ENCODE assay signal across 1 cellular context in the genomic region with DNA sequence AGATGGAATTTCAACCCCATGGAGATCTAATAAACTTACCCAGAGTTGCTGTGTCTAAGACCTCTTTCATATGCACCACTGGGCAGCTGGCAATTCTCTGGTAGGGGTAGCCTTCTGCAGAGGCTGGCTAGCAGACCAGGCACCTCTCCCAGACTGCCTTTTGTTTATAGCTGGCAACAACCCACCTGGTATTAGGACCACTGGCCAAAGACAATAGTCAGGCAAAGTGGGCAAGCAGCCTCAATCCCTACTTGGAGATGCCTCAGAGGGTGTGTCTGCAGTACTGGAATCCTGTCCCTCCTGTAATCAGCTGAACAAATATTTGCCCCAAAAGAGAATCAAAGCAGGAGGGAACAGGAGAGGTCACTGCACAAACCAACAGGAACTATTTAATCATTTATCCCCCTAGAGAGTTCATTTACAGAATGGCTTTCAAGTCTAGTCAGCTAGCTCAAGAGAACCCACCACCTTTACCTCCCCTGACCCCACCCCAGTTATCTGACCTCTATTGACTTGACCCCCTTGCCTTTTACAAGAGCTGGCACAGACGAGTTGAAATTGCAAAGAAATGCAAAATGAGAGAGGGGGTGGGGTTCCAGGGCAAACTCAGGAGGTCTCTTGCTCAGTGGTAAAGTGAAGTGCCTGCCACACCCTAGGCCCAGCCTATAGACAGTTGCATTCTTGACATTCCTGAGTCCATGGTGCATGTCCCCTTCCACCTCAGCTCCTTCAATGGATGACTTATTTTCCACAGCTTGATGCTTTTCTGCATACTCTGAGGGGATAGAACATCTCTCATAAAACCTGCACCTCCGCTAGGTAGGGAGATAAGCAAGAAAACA.
TF ChIP-seq lines count a peak whose summit lies in the region.

No MANE protein-coding gene starts in this region.

TF ChIP-seq in HepG2, 621 proteins besides CTCF, POLR2A, EP300 and RAD21 (continued from another document and continues in another):
- 0 out of 2 replicates have a peak, but pooled peaks have one; percentile 22 for TF ChIP-seq ZNF33A (CRISPR knock-in tag; IDR thresholded peaks at IDR 0.05; ENCODE audit: borderline replicate concordance)
- TF ChIP-seq, protein P1, sequence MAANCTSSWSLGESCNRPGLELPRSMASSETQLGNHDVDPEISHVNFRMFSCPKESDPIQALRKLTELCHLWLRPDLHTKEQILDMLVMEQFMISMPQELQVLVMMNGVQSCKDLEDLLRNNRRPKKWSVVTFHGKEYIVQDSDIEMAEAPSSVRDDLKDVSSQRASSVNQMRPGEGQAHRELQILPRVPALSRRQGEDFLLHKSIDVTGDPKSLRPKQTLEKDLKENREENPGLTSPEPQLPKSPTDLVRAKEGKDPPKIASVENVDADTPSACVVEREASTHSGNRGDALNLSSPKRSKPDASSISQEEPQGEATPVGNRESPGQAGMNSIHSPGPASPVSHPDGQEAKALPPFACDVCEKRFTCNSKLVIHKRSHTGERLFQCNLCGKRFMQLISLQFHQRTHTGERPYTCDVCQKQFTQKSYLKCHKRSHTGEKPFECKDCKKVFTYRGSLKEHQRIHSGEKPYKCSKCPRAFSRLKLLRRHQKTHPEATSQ (CRISPR knock-in tag; IDR thresholded peaks at IDR 0.05; ENCODE audit: borderline replicate concordance) = peak; percentile 82
- no peak for TF ChIP-seq ZNF577 (CRISPR knock-in tag; IDR thresholded peaks at IDR 0.05; ENCODE audit: borderline replicate concordance, low read depth)
- no peak for TF ChIP-seq MXD4 (CRISPR knock-in tag; IDR thresholded peaks at IDR 0.05)
- no peak for TF ChIP-seq CBX1 (IDR thresholded peaks at IDR 0.05; ENCODE audit: low read depth)
- TF ChIP-seq SCMH1 (CRISPR knock-in tag; IDR thresholded peaks at IDR 0.05; ENCODE audit: borderline replicate concordance) = no peak
- peak; percentile 68; the same call in 1 of the 2 replicates for TF ChIP-seq IRX3 (CRISPR knock-in tag; IDR thresholded peaks at IDR 0.05; ENCODE audit: borderline replicate concordance, low read depth)
- no peak for TF ChIP-seq ZNF382 (CRISPR knock-in tag; IDR thresholded peaks at IDR 0.05; ENCODE audit: borderline replicate concordance)
- TF ChIP-seq ZNF569 (CRISPR knock-in tag; IDR thresholded peaks at IDR 0.05; ENCODE audit: borderline replicate concordance) = no peak
- no peak for TF ChIP-seq ZBTB8A (CRISPR knock-in tag; IDR thresholded peaks at IDR 0.05; ENCODE audit: borderline replicate concordance, low read depth)
- TF ChIP-seq IKZF4 (CRISPR knock-in tag; IDR thresholded peaks at IDR 0.05; ENCODE audit: borderline replicate concordance, low read depth, not compliant biosample characterization) = peak; percentile 24
- TF ChIP-seq, protein P2, sequence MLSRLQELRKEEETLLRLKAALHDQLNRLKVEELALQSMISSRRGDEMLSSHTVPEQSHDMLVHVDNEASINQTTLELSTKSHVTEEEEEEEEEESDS (CRISPR knock-in tag; IDR thresholded peaks at IDR 0.05; ENCODE audit: borderline replicate concordance) = no peak
- TF ChIP-seq, protein P3, sequence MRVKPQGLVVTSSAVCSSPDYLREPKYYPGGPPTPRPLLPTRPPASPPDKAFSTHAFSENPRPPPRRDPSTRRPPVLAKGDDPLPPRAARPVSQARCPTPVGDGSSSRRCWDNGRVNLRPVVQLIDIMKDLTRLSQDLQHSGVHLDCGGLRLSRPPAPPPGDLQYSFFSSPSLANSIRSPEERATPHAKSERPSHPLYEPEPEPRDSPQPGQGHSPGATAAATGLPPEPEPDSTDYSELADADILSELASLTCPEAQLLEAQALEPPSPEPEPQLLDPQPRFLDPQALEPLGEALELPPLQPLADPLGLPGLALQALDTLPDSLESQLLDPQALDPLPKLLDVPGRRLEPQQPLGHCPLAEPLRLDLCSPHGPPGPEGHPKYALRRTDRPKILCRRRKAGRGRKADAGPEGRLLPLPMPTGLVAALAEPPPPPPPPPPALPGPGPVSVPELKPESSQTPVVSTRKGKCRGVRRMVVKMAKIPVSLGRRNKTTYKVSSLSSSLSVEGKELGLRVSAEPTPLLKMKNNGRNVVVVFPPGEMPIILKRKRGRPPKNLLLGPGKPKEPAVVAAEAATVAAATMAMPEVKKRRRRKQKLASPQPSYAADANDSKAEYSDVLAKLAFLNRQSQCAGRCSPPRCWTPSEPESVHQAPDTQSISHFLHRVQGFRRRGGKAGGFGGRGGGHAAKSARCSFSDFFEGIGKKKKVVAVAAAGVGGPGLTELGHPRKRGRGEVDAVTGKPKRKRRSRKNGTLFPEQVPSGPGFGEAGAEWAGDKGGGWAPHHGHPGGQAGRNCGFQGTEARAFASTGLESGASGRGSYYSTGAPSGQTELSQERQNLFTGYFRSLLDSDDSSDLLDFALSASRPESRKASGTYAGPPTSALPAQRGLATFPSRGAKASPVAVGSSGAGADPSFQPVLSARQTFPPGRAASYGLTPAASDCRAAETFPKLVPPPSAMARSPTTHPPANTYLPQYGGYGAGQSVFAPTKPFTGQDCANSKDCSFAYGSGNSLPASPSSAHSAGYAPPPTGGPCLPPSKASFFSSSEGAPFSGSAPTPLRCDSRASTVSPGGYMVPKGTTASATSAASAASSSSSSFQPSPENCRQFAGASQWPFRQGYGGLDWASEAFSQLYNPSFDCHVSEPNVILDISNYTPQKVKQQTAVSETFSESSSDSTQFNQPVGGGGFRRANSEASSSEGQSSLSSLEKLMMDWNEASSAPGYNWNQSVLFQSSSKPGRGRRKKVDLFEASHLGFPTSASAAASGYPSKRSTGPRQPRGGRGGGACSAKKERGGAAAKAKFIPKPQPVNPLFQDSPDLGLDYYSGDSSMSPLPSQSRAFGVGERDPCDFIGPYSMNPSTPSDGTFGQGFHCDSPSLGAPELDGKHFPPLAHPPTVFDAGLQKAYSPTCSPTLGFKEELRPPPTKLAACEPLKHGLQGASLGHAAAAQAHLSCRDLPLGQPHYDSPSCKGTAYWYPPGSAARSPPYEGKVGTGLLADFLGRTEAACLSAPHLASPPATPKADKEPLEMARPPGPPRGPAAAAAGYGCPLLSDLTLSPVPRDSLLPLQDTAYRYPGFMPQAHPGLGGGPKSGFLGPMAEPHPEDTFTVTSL (CRISPR knock-in tag; IDR thresholded peaks at IDR 0.05; ENCODE audit: borderline replicate concordance) = peak; percentile 87
- TF ChIP-seq ZNF644 (CRISPR knock-in tag; IDR thresholded peaks at IDR 0.05; ENCODE audit: low read depth) = 0 out of 2 replicates have a peak, but pooled peaks have one; percentile 36
- TF ChIP-seq ELF1 (CRISPR knock-in tag; IDR thresholded peaks at IDR 0.05) = peak; percentile 50
- TF ChIP-seq, protein P4, sequence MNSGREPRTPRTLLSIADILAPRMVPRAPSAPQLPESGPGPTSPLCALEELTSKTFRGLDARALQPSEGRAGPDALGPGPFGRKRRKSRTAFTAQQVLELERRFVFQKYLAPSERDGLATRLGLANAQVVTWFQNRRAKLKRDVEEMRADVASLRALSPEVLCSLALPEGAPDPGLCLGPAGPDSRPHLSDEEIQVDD (CRISPR knock-in tag; IDR thresholded peaks at IDR 0.05; ENCODE audit: borderline replicate concordance) = no peak
- no peak for TF ChIP-seq PHB2 (IDR thresholded peaks at IDR 0.05; ENCODE audit: partially characterized antibody)
- no peak for TF ChIP-seq ZFP41 (CRISPR knock-in tag; IDR thresholded peaks at IDR 0.05; ENCODE audit: borderline replicate concordance)
- no peak for TF ChIP-seq NPAS2 (CRISPR knock-in tag; IDR thresholded peaks at IDR 0.05; ENCODE audit: borderline replicate concordance)
- peak; percentile 74; the same call in 1 of the 2 replicates for TF ChIP-seq ZNF354B (CRISPR knock-in tag; IDR thresholded peaks at IDR 0.05)
- TF ChIP-seq ZNF558 (CRISPR knock-in tag; IDR thresholded peaks at IDR 0.05; ENCODE audit: borderline replicate concordance) = no peak
- TF ChIP-seq ZNF567 (CRISPR knock-in tag; IDR thresholded peaks at IDR 0.05; ENCODE audit: borderline replicate concordance) = peak; percentile 4; the same call in 1 of the 2 replicates
- TF ChIP-seq ATM (IDR thresholded peaks at IDR 0.05; ENCODE audit: borderline replicate concordance) = no peak
- TF ChIP-seq ZNF614 (CRISPR knock-in tag; IDR thresholded peaks at IDR 0.05; ENCODE audit: borderline replicate concordance) = peak; percentile 54; the same call in 1 of the 2 replicates
- TF ChIP-seq ZNF225 (CRISPR knock-in tag; IDR thresholded peaks at IDR 0.05) = no peak
- TF ChIP-seq RFXAP (CRISPR knock-in tag; IDR thresholded peaks at IDR 0.05; ENCODE audit: borderline replicate concordance) = no peak
- TF ChIP-seq, protein P5, sequence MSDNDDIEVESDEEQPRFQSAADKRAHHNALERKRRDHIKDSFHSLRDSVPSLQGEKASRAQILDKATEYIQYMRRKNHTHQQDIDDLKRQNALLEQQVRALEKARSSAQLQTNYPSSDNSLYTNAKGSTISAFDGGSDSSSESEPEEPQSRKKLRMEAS (IDR thresholded peaks at IDR 0.05) = peak; percentile 86
- TF ChIP-seq, protein P6, sequence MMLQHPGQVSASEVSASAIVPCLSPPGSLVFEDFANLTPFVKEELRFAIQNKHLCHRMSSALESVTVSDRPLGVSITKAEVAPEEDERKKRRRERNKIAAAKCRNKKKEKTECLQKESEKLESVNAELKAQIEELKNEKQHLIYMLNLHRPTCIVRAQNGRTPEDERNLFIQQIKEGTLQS (CRISPR knock-in tag; IDR thresholded peaks at IDR 0.05) = peak; percentile 65; the same call in 1 of the 2 replicates
- peak; percentile 30; the same call in 1 of the 2 replicates for TF ChIP-seq CCDC6 (CRISPR knock-in tag; IDR thresholded peaks at IDR 0.05)
- no peak for TF ChIP-seq POGZ (CRISPR knock-in tag; IDR thresholded peaks at IDR 0.05)
- peak; percentile 49 for TF ChIP-seq PRPF4 (IDR thresholded peaks at IDR 0.05; ENCODE audit: low read depth, low read length, poor library complexity, severe bottlenecking)
- TF ChIP-seq ZFP1 (CRISPR knock-in tag; IDR thresholded peaks at IDR 0.05) = peak; percentile 90; the same call in 1 of the 2 replicates
- TF ChIP-seq ZNF781 (CRISPR knock-in tag; IDR thresholded peaks at IDR 0.05; ENCODE audit: borderline replicate concordance, not compliant biosample characterization) = peak; percentile 84
- no peak for TF ChIP-seq MBNL3 (CRISPR knock-in tag; conservative IDR thresholded peaks at IDR 0.05)
- TF ChIP-seq ZNF670 (CRISPR knock-in tag; IDR thresholded peaks at IDR 0.05; ENCODE audit: borderline replicate concordance) = peak; percentile 84
- TF ChIP-seq, protein P7, sequence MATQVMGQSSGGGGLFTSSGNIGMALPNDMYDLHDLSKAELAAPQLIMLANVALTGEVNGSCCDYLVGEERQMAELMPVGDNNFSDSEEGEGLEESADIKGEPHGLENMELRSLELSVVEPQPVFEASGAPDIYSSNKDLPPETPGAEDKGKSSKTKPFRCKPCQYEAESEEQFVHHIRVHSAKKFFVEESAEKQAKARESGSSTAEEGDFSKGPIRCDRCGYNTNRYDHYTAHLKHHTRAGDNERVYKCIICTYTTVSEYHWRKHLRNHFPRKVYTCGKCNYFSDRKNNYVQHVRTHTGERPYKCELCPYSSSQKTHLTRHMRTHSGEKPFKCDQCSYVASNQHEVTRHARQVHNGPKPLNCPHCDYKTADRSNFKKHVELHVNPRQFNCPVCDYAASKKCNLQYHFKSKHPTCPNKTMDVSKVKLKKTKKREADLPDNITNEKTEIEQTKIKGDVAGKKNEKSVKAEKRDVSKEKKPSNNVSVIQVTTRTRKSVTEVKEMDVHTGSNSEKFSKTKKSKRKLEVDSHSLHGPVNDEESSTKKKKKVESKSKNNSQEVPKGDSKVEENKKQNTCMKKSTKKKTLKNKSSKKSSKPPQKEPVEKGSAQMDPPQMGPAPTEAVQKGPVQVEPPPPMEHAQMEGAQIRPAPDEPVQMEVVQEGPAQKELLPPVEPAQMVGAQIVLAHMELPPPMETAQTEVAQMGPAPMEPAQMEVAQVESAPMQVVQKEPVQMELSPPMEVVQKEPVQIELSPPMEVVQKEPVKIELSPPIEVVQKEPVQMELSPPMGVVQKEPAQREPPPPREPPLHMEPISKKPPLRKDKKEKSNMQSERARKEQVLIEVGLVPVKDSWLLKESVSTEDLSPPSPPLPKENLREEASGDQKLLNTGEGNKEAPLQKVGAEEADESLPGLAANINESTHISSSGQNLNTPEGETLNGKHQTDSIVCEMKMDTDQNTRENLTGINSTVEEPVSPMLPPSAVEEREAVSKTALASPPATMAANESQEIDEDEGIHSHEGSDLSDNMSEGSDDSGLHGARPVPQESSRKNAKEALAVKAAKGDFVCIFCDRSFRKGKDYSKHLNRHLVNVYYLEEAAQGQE (IDR thresholded peaks at IDR 0.05; ENCODE audit: borderline replicate concordance in 1 of 2, low read depth in 1 of 2, low read length in 2 of 2) = peak in 1 of 2 experiments; percentile 52; a peak in 1 of 4 replicates
- TF ChIP-seq ZKSCAN5 (CRISPR knock-in tag; IDR thresholded peaks at IDR 0.05) = no peak
- TF ChIP-seq PITX1 (CRISPR knock-in tag; IDR thresholded peaks at IDR 0.05) = peak; percentile 97
- TF ChIP-seq GTF2F1 (IDR thresholded peaks at IDR 0.05; ENCODE audit: low read length) = no peak; the same call in 1 of the 2 replicates
- 0 out of 2 replicates have a peak, but pooled peaks have one; percentile 86 for TF ChIP-seq BRCA1 (CRISPR knock-in tag; IDR thresholded peaks at IDR 0.05)
- TF ChIP-seq KAT8 (CRISPR knock-in tag; IDR thresholded peaks at IDR 0.05) = peak; percentile 73
- TF ChIP-seq SMAD3 (CRISPR knock-in tag; IDR thresholded peaks at IDR 0.05) = peak; percentile 95
- no peak for TF ChIP-seq ZNF619 (CRISPR knock-in tag; IDR thresholded peaks at IDR 0.05)
- TF ChIP-seq, protein P8, sequence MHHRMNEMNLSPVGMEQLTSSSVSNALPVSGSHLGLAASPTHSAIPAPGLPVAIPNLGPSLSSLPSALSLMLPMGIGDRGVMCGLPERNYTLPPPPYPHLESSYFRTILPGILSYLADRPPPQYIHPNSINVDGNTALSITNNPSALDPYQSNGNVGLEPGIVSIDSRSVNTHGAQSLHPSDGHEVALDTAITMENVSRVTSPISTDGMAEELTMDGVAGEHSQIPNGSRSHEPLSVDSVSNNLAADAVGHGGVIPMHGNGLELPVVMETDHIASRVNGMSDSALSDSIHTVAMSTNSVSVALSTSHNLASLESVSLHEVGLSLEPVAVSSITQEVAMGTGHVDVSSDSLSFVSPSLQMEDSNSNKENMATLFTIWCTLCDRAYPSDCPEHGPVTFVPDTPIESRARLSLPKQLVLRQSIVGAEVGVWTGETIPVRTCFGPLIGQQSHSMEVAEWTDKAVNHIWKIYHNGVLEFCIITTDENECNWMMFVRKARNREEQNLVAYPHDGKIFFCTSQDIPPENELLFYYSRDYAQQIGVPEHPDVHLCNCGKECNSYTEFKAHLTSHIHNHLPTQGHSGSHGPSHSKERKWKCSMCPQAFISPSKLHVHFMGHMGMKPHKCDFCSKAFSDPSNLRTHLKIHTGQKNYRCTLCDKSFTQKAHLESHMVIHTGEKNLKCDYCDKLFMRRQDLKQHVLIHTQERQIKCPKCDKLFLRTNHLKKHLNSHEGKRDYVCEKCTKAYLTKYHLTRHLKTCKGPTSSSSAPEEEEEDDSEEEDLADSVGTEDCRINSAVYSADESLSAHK (CRISPR knock-in tag; IDR thresholded peaks at IDR 0.05; ENCODE audit: borderline replicate concordance) = no peak
- 0 out of 2 replicates have a peak, but pooled peaks have one; percentile 46 for TF ChIP-seq ZNF121 (CRISPR knock-in tag; IDR thresholded peaks at IDR 0.05)
- TF ChIP-seq ZNF766 (CRISPR knock-in tag; IDR thresholded peaks at IDR 0.05; ENCODE audit: borderline replicate concordance) = peak; percentile 92; the same call in 1 of the 2 replicates
- TF ChIP-seq NR2F1 (CRISPR knock-in tag; IDR thresholded peaks at IDR 0.05) = peak; percentile 91 to 98
- 0 out of 2 replicates have a peak, but pooled peaks have one; percentile 68 for TF ChIP-seq ZNF747 (CRISPR knock-in tag; IDR thresholded peaks at IDR 0.05; ENCODE audit: borderline replicate concordance)
- peak; percentile 42; the same call in 1 of the 2 replicates for TF ChIP-seq ZSCAN21 (CRISPR knock-in tag; IDR thresholded peaks at IDR 0.05; ENCODE audit: borderline replicate concordance)
